In genomic region chr5:1502046-1502736, GRCh38 we compare ENCODE assay signal across 11 cellular contexts. TPM values are rescaled to one million over a fixed set of nuclear protein-coding genes. Genes with fewer than 3 reads are reported as not detected.
DNase-seq lines count a peak whose midpoint lies in the region; ATAC-seq lines count a peak whose summit lies in the region.
"Had no signal": no experiment of that assay in that cellular context is flagged by ENCODE, and none has a peak within 500 bp of the region (broad histone marks: within the 10 kb centered on the region; RNA-seq: fewer than 3 reads in every experiment).

No MANE protein-coding gene starts in this region.

- peaks cover 62% of the 10 kb centered on the region for H3K79me2 ChIP-seq in Karpas-422 (ENCODE audit: low read length)

- peak overlapping the region; percentile 80 for H3K4me2 ChIP-seq in Karpas-422 (ENCODE audit: low read depth, low read length, poor library complexity, severe bottlenecking)

- peaks cover 44% of the 10 kb centered on the region for H4K20me1 ChIP-seq in Karpas-422 (ENCODE audit: insufficient read depth, low read depth, low read length)

- H3K4me1 ChIP-seq in Karpas-422 (ENCODE audit: low read length) = peaks cover 80% of the 10 kb centered on the region

- H2AFZ ChIP-seq in Karpas-422 (ENCODE audit: low read length) = no peak overlapping the region

- no peaks in the 10 kb centered on the region for H3K27me3 ChIP-seq in Karpas-422 (ENCODE audit: low read length)

- peak overlapping the region; percentile 62 for H3K9ac ChIP-seq in Karpas-422 (ENCODE audit: low read length)

- peaks cover 6% of the 10 kb centered on the region; the same call in 1 of the 2 replicates for H3K36me3 ChIP-seq in Karpas-422 (ENCODE audit: insufficient read depth, low read length)

- H3K9me2 ChIP-seq in Karpas-422 (replicated peaks; ENCODE audit: insufficient read depth, low read length) = no peaks in the 10 kb centered on the region

- ATAC-seq in HG03025 (IDR thresholded peaks at IDR 0.05; ENCODE audit: low FRiP score, unreplicated experiment) (no peak), GM19467 (IDR thresholded peaks at IDR 0.05; ENCODE audit: unreplicated experiment) (no peak)

- H3K9me3 ChIP-seq in Karpas-422 (ENCODE audit: low read length) = no peaks in the 10 kb centered on the region

- DNase-seq in DMS 273 (lab: John Stamatoyannopoulos, UW; ENCODE audit: unreplicated experiment) (peak; percentile 34), DMS 273 treated with DMSO at 0.1 percent for 48 hours (lab: John Stamatoyannopoulos, UW) (no peak), Karpas-422 (peak; percentile 85), posterior vena cava (ENCODE audit: low spot score) (peak; percentile 93), AG08396 (ENCODE audit: low spot score) (no peak)
- DNase-seq in central memory CD4-positive, alpha-beta T cell = peak; percentile 17

- intact Hi-C loops in posterior vena cava (cut with DNase I) = no loop called here

- H3K4me3 ChIP-seq in Karpas-422 (ENCODE audit: low read length) = peak overlapping the region; percentile 59; the same call in 1 of the 2 replicates

- H3K27ac ChIP-seq in Karpas-422 (ENCODE audit: low read length) = peak overlapping the region; percentile 95
- H3K27ac ChIP-seq: 22Rv1, epithelial cell of prostate had no signal

RNA-seq across cellular contexts. Expression of gene LPCAT1, which starts 21.6 kb away (rescaled TPM):
- total RNA-seq in Karpas-422 (2014; rRNA removed; shearing (Covaris generic); ENCODE audit: low replicate concordance) = 115 and 124 TPM in 2 replicates
- 10 to 100 TPM; 30.8 to 36.9 TPM for total RNA-seq in posterior vena cava

RNA-seq across cellular contexts. Expression of gene SLC6A3, which starts 57.0 kb away (rescaled TPM):
- total RNA-seq in Karpas-422 (2014; rRNA removed; shearing (Covaris generic); ENCODE audit: low replicate concordance) = not detected in 2 replicates
- under 1 TPM; 0.10 to 0.19 TPM for total RNA-seq in posterior vena cava
- total RNA-seq: LHCN-M2 had no signal

Comparison
In these comparisons a context has a peak if more than half of its experiments do, and no peak if none do; other contexts are left out.
1. DNase-seq: peak in DMS 273 (single experiment), Karpas-422 (single experiment), central memory CD4-positive, alpha-beta T cell (single experiment) and posterior vena cava (single experiment); none in DMS 273 treated with DMSO at 0.1 percent for 48 hours (single experiment) and AG08396 (single experiment).